In genomic region chr5:87412417-87413115, GRCh38 we compare ENCODE assay signal across 8 cellular contexts. TPM values are rescaled to one million over a fixed set of nuclear protein-coding genes. Genes with fewer than 3 reads are reported as not detected.
DNase-seq lines count a peak whose midpoint lies in the region; ATAC-seq, FAIRE-seq and TF ChIP-seq lines count a peak whose summit lies in the region.

CCNH (minus strand) TSS chr5:87412930; CDS start chr5:87412794, 136 bp downstream.

- H3K4me1 Mint-ChIP-seq in activated CD4-positive, alpha-beta T cell treated with anti-CD3 and anti-CD28 coated beads for 36 hours = peaks cover 36% of the 10 kb centered on the region

- H3K4me1 ChIP-seq in kidney (ENCODE audit: control insufficient read depth in 1 of 2, insufficient read depth in 1 of 2, low read depth in 1 of 2, low read length in 2 of 2) = peaks cover 0 to 5% of the 10 kb centered on the region in 2 donors

- peaks cover 36% of the 10 kb centered on the region for H3K36me3 Mint-ChIP-seq in activated CD4-positive, alpha-beta T cell treated with anti-CD3 and anti-CD28 coated beads for 36 hours (ENCODE audit: low read depth)

- peak within 1 kb of the TSS; percentile 95 to 96 for H3K27ac ChIP-seq in kidney (ENCODE audit: low read depth in 2 of 2, low read length in 2 of 2)

- DNase-seq in Ammon's horn (ENCODE audit: low spot score) (peak; percentile 99), GM19238 (ENCODE audit: insufficient read length, low spot score) (peak; percentile 71), NCI-H524 (lab: John Stamatoyannopoulos, UW) (peak; percentile 94 to 98), choroid plexus epithelial cell (ENCODE audit: low read depth) (peak; percentile 99), kidney (peak; percentile 99)
- DNase-seq in activated CD4-positive, alpha-beta T cell treated with anti-CD3 and anti-CD28 coated beads for 36 hours = peak; percentile 98
- DNase-seq in stimulated activated CD4-positive, alpha-beta T cell treated with anti-CD3 and anti-CD28 coated beads, Interleukin-15, amount 100 ng/mL, for 24 hours = peak; percentile 97

- no peaks in the 10 kb centered on the region for H3K27me3 Mint-ChIP-seq in activated CD4-positive, alpha-beta T cell treated with anti-CD3 and anti-CD28 coated beads for 36 hours

- peak within 1 kb of the TSS; percentile 88 to 98 for H3K9ac ChIP-seq in kidney (ENCODE audit: low read length in 2 of 2)

- no peaks in the 10 kb centered on the region for H3K9me3 ChIP-seq in kidney (ENCODE audit: control insufficient read depth in 1 of 2, low read length in 2 of 2)

- POLR2A ChIA-PET in activated CD4-positive, alpha-beta T cell treated with anti-CD3 and anti-CD28 coated beads for 36 hours (lab: Charles Lee) = interaction anchor here (0.7 to 0.9 kb wide), 2 partner anchors 15 to 28 kb away, joined by 3 read pairs; no protein-coding TSS in a partner anchor

- TF ChIP-seq CTCF in choroid plexus epithelial cell (conservative IDR thresholded peaks at IDR 0.05; ENCODE audit: low read depth, low read length) (no peak), kidney (IDR thresholded peaks at IDR 0.05; ENCODE audit: borderline replicate concordance, extremely low read depth, insufficient read depth) (no peak)

- peak within 1 kb of the TSS; percentile 97 for H3K27ac Mint-ChIP-seq in activated CD4-positive, alpha-beta T cell treated with anti-CD3 and anti-CD28 coated beads for 36 hours

- intact Hi-C loops in activated CD4-positive, alpha-beta T cell treated with anti-CD3 and anti-CD28 coated beads for 36 hours (cut with DNase I, micrococcal nuclease) = loop anchor here (1.0 to 10.0 kb wide), 13 partner anchors 20 to 1280 kb away; partner anchors contain the start of genes COX7C (in 2 of the 2), TMEM161B (in 2 of the 2) and RASA1 (in 1 of the 2)
- intact Hi-C loops in kidney (cut with DNase I) = no loop called here

- H3K36me3 ChIP-seq in kidney (ENCODE audit: control insufficient read depth in 1 of 2, insufficient read depth in 2 of 2, low read length in 2 of 2) = peaks cover 8 to 25% of the 10 kb centered on the region in 2 donors

- H3K4me3 ChIP-seq in choroid plexus epithelial cell (ENCODE audit: low read depth, low read length) = peak within 1 kb of the TSS; percentile 89
- H3K4me3 ChIP-seq in kidney (ENCODE audit: low read length in 2 of 2) = peak within 1 kb of the TSS; percentile 99 to 100

- H3K9me3 Mint-ChIP-seq in activated CD4-positive, alpha-beta T cell treated with anti-CD3 and anti-CD28 coated beads for 36 hours (ENCODE audit: low read depth) = no peaks in the 10 kb centered on the region

- peak within 1 kb of the TSS; percentile 98 for H3K4me3 Mint-ChIP-seq in activated CD4-positive, alpha-beta T cell treated with anti-CD3 and anti-CD28 coated beads for 36 hours

- ATAC-seq in HG03442 (IDR thresholded peaks at IDR 0.05; ENCODE audit: unreplicated experiment) = peak; percentile 99
- ATAC-seq in activated CD4-positive, alpha-beta T cell treated with anti-CD3 and anti-CD28 coated beads for 36 hours = peak; percentile 99

- CTCF ChIA-PET in activated CD4-positive, alpha-beta T cell treated with anti-CD3 and anti-CD28 coated beads for 36 hours (lab: Charles Lee) = interaction anchor here (0.6 to 3.3 kb wide), 3 partner anchors 12 to 369 kb away, joined by 3 to 25 read pairs (median 3); partner anchors contain the start of gene RASA1

- peak; percentile 96 for FAIRE-seq in kidney (lab: Jason Lieb, UNC)

RNA-seq across cellular contexts. Expression of gene CCNH, which starts in this region (rescaled TPM):
- 100 to 1,000 TPM in 1 of 2 experiments, 10 to 100 TPM in 1; 62.7 to 111 TPM for total RNA-seq in activated CD4-positive, alpha-beta T cell treated with anti-CD3 and anti-CD28 coated beads for 36 hours
- total RNA-seq in kidney = 52.6 TPM
- 49.7 TPM for polyA plus RNA-seq in kidney (ENCODE audit: insufficient read depth, low read depth, low replicate concordance)

Comparison
In these comparisons a context has a peak if more than half of its experiments do, and no peak if none do; other contexts are left out.
1. Peak in every context shown above with its lines: DNase-seq, ATAC-seq, H3K4me3 ChIP-seq and H3K27ac ChIP-seq.